Comparison of ENCODE assay signal across 9 cellular contexts in the genomic region with DNA sequence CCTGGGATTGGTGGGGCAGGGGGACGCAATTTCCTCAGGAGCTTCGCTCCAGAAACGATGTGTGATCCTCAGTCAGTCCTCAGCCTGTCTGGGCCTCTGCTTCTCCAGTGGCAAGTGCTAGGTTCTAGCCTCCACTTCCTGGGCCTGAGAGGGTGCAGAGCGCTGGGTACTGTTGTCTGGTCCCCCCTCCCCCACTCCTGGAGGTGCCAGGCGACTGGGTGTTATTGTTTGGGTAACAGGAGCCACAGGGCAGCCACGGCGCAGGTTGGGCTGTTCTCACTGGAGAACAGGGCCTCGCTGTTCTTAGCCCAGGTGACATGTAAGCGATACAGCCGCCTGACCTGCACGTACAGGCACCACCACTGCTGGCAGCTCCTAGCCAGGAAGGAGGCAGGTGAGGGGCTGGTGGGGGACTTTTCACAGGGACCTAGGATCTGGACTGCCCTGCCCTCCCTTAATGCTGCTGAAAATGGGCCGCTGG. TPM values are rescaled to one million over a fixed set of nuclear protein-coding genes. Genes with fewer than 3 reads are reported as not detected.
A peak's percentile ranks its signal among the peaks of the same experiment; 100 is the strongest.
DNase-seq lines count a peak whose midpoint lies in the region; ATAC-seq and TF ChIP-seq lines count a peak whose summit lies in the region.
"Had no signal": no experiment of that assay in that cellular context is flagged by ENCODE, and none has a peak within 500 bp of the region (broad histone marks: within the 10 kb centered on the region; RNA-seq: fewer than 3 reads in every experiment).

No MANE protein-coding gene starts in this region.

- no peaks in the 10 kb centered on the region for H3K9me3 ChIP-seq in Peyer's patch
- H3K9me3 ChIP-seq in smooth muscle cell (replicated peaks; ENCODE audit: low read depth), result no peaks in the 10 kb centered on the region

- no peak for TF ChIP-seq POLR2A in Peyer's patch (IDR thresholded peaks at IDR 0.05)

- H2AFZ ChIP-seq in smooth muscle cell (ENCODE audit: low read depth), result no peak overlapping the region

- 81% methylated on average over 12 of the region's 12 CpGs for WGBS in smooth muscle cell (ENCODE audit: low lambda C conversion rate)

- H3K9ac ChIP-seq in smooth muscle cell (ENCODE audit: low read depth), result no peak overlapping the region

- H3K4me1 ChIP-seq in Peyer's patch (peaks cover 0 to 35% (median 6%) of the 10 kb centered on the region in 4 donors), smooth muscle cell (ENCODE audit: low read depth) (peaks cover 15% of the 10 kb centered on the region)

- in situ Hi-C loops in brain microvascular endothelial cell (cut with HindIII; ENCODE audit: low pct_ligation_motif_present, low sequenced_read_pairs), result no loop called here

- H3K27me3 ChIP-seq in HL-60 (ENCODE audit: insufficient read depth, poor library complexity, severe bottlenecking) (no peaks in the 10 kb centered on the region), Peyer's patch (no peaks in the 10 kb centered on the region), smooth muscle cell (ENCODE audit: low read depth) (no peaks in the 10 kb centered on the region), brain microvascular endothelial cell (replicated peaks) (no peaks in the 10 kb centered on the region)

- no peaks in the 10 kb centered on the region for H3K36me3 ChIP-seq in Peyer's patch
- H3K36me3 ChIP-seq in smooth muscle cell (ENCODE audit: low read depth), result no peaks in the 10 kb centered on the region
- no peaks in the 10 kb centered on the region for H3K36me3 ChIP-seq in brain microvascular endothelial cell (replicated peaks)

- H4K20me1 ChIP-seq in smooth muscle cell (ENCODE audit: low read depth), result no peaks in the 10 kb centered on the region

- H3K4me2 ChIP-seq in smooth muscle cell, result peak overlapping the region; percentile 98

- peak overlapping the region; percentile 48 for H3K27ac ChIP-seq in HL-60 (replicated peaks)
- peak overlapping the region in 3 of 4 donors; percentile 88 to 97 (median 89) for H3K27ac ChIP-seq in Peyer's patch
- H3K27ac ChIP-seq in smooth muscle cell (ENCODE audit: low read depth), result peak overlapping the region; percentile 2
- no peak overlapping the region for H3K27ac ChIP-seq in brain microvascular endothelial cell

- ATAC-seq in HG03378 (IDR thresholded peaks at IDR 0.05; ENCODE audit: unreplicated experiment) (no peak), GM18517 (IDR thresholded peaks at IDR 0.05; ENCODE audit: unreplicated experiment) (no peak), HG02870 (IDR thresholded peaks at IDR 0.05; ENCODE audit: unreplicated experiment) (no peak)

- H3K79me2 ChIP-seq in smooth muscle cell (ENCODE audit: low read depth), result no peaks in the 10 kb centered on the region

- H3K4me3 ChIP-seq in HL-60 (replicated peaks; ENCODE audit: insufficient read depth, low read length) (no peak overlapping the region; the same call in 1 of the 2 replicates), Peyer's patch (peak overlapping the region in 2 of 4 donors; percentile 48 to 73), smooth muscle cell (peak overlapping the region; percentile 77), brain microvascular endothelial cell (ENCODE audit: low read depth, low read length) (no peak overlapping the region)

- TF ChIP-seq CTCF in HL-60 (IDR thresholded peaks at IDR 0.05; ENCODE audit: insufficient read depth, low read length) (no peak), Peyer's patch (IDR thresholded peaks at IDR 0.05) (no peak), smooth muscle cell (IDR thresholded peaks at IDR 0.05; ENCODE audit: borderline replicate concordance, insufficient read depth, poor library complexity, severe bottlenecking) (no peak), brain microvascular endothelial cell (IDR thresholded peaks at IDR 0.05; ENCODE audit: low read depth, low read length, missing control alignments) (no peak)

- no peak for DNase-seq in HL-60 (ENCODE audit: low read depth in 1 of 2, low spot score in 1 of 2)
- DNase-seq in Peyer's patch, result peak in 1 of 3 donors; percentile 77
- DNase-seq in iPS-NIHi11 (ENCODE audit: low spot score), result peak; percentile 47
- DNase-seq in smooth muscle cell (lab: John Stamatoyannopoulos, UW; ENCODE audit: unreplicated experiment), result no peak
- no peak for DNase-seq in brain microvascular endothelial cell
- DNase-seq: effector CD8-positive, alpha-beta T cell had no signal

- no peaks in the 10 kb centered on the region for H3F3A ChIP-seq in smooth muscle cell (ENCODE audit: low read depth)

RNA-seq across cellular contexts. Expression of a gene that starts 2.1 kb away (rescaled TPM):
- total RNA-seq in Peyer's patch (100 to 1,000 TPM in 3 of 4 donors, 10 to 100 TPM in 1; 69.3 to 311 (median 292) TPM), smooth muscle cell (7.9 and 34.6 TPM in 2 replicates)
- 10.1 and 15.8 TPM in 2 replicates for polyA plus RNA-seq in smooth muscle cell

RNA-seq across cellular contexts. Expression of a gene that starts 59.5 kb away (rescaled TPM):
- total RNA-seq in Peyer's patch, result 100 to 1,000 TPM; 127 to 230 (median 147) TPM
- total RNA-seq in smooth muscle cell, result 170 TPM in 2 replicates
- polyA plus RNA-seq in smooth muscle cell, result 380 and 448 TPM in 2 replicates
